In the genomic region with DNA sequence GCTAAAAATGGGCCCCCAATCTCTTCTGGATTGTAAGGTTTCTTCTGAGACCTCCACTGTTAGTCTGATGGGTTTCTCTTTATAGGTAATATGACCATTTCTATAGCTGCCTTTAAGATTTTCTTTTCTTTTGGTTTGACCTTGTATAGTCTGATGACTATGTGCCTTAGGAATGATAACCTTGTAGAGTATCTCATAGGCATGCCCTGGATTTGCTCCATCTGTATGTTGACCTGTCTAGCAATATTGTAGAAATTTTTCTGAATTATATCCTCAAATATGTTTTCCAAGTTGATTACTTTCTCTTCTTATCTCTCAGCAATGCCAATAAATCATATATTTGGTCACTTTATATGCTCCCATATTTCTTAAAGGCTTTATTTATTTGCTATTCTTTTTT, we compare ENCODE assay signal across 34 cellular contexts.
"Had no signal": no experiment of that assay in that cellular context is flagged by ENCODE, and none has a peak within 500 bp of the region (broad histone marks: within the 10 kb centered on the region; RNA-seq: fewer than 3 reads in every experiment).

No MANE protein-coding gene starts in this region.

- H3K27ac Mint-ChIP-seq: activated B cell treated with CpG ODN at 0.5 μM for 24 hours; activated CD8-positive, alpha-beta T cell treated with anti-CD3 and anti-CD28 coated beads for 36 hours; activated naive CD4-positive, alpha-beta T cell treated with anti-CD3 and anti-CD28 coated beads for 36 hours; activated naive CD4-positive, alpha-beta T cell treated with anti-CD3 and anti-CD28 coated beads, Interleukin-2, amount 50 U/mL, for 24 hours; activated naive CD8-positive, alpha-beta T cell treated with anti-CD3 and anti-CD28 coated beads for 36 hours; activated naive CD8-positive, alpha-beta T cell treated with anti-CD3 and anti-CD28 coated beads, Interleukin-2, amount 50 U/mL, for 24 hours; activated T-helper 1 cell treated with anti-CD3 and anti-CD28 coated beads, Interleukin-12 subunit alpha, Interleukin-12 subunit beta, Interleukin-2, Interleukin-4 antibody, amounts not matched to agents 30 ng/mL and 10 ng/mL and 1 ng/mL, durations not matched to agents 14 hours and 24 hours and 36 hours; activated T-helper 2 cell treated with anti-CD3 and anti-CD28 coated beads, Interferon-gamma antibody, Interleukin-2, Interleukin-4, amounts not matched to agents 10 μg/mL and 5 μg/mL and 100 μg/mL, durations not matched to agents 14 hours and 24 hours and 36 hours; brain; effector memory CD8-positive, alpha-beta T cell; T-helper 2 cell treated with Interferon-gamma antibody and Interleukin-4, amounts not matched to agents 5 μg/mL and 100 μg/mL, for 36 hours had no signal

- H3K36me3 ChIP-seq: adrenal gland, esophagus muscularis mucosa, gastrocnemius medialis, heart right ventricle, WERI-Rb-1 had no signal

- H3K27ac ChIP-seq: adrenal gland, esophagus muscularis mucosa, foreskin keratinocyte, gastrocnemius medialis, heart right ventricle, hepatocyte, WERI-Rb-1 had no signal

- H3K27me3 Mint-ChIP-seq: activated B cell treated with CpG ODN at 0.5 μM for 24 hours; activated CD8-positive, alpha-beta T cell treated with anti-CD3 and anti-CD28 coated beads for 36 hours; activated naive CD4-positive, alpha-beta T cell treated with anti-CD3 and anti-CD28 coated beads, Interleukin-2, amount 50 U/mL, for 24 hours; activated naive CD8-positive, alpha-beta T cell treated with anti-CD3 and anti-CD28 coated beads for 36 hours; activated naive CD8-positive, alpha-beta T cell treated with anti-CD3 and anti-CD28 coated beads, Interleukin-2, amount 50 U/mL, for 24 hours; central memory CD8-positive, alpha-beta T cell; effector memory CD8-positive, alpha-beta T cell had no signal

- DNase-seq: activated B cell treated with CpG ODN at 0.5 μM for 24 hours; activated CD4-positive, alpha-beta T cell treated with anti-CD3 and anti-CD28 coated beads for 48 hours; activated CD4-positive, alpha-beta T cell treated with anti-CD3 and anti-CD28 coated beads, Interleukin-2, amount 50 U/mL, for 1 hour; activated CD4-positive, alpha-beta T cell treated with anti-CD3 and anti-CD28 coated beads, Interleukin-2, amount 50 U/mL, for 48 hours; activated CD8-positive, alpha-beta memory T cell treated with anti-CD3 and anti-CD28 coated beads for 24 hours; activated CD8-positive, alpha-beta T cell treated with anti-CD3 and anti-CD28 coated beads for 36 hours; activated effector memory CD4-positive, alpha-beta T cell treated with anti-CD3 and anti-CD28 coated beads, Interleukin-2, amount 50 U/mL, for 16 hours; activated naive CD4-positive, alpha-beta T cell treated with anti-CD3 and anti-CD28 coated beads for 36 hours; activated naive CD8-positive, alpha-beta T cell treated with anti-CD3 and anti-CD28 coated beads for 36 hours; activated naive CD8-positive, alpha-beta T cell treated with anti-CD3 and anti-CD28 coated beads, Interleukin-2, amount 50 U/mL, for 24 hours; activated T-cell treated with anti-CD3 and anti-CD28 coated beads, Interleukin-2, amount 50 U/mL, for 48 hours; adrenal gland; amygdala; aorta; cortex of kidney; dermis blood vessel endothelial cell; effector CD4-positive, alpha-beta T cell; effector memory CD8-positive, alpha-beta T cell; erythroblast; gastrocnemius medialis; glutamatergic neuron; heart right ventricle; T1000; WERI-Rb-1 had no signal

- H3K4me3 Mint-ChIP-seq: activated B cell treated with CpG ODN at 0.5 μM for 24 hours; activated CD8-positive, alpha-beta T cell treated with anti-CD3 and anti-CD28 coated beads for 36 hours; activated naive CD4-positive, alpha-beta T cell treated with anti-CD3 and anti-CD28 coated beads for 36 hours; activated naive CD4-positive, alpha-beta T cell treated with anti-CD3 and anti-CD28 coated beads, Interleukin-2, amount 50 U/mL, for 24 hours; activated naive CD8-positive, alpha-beta T cell treated with anti-CD3 and anti-CD28 coated beads for 36 hours; activated naive CD8-positive, alpha-beta T cell treated with anti-CD3 and anti-CD28 coated beads, Interleukin-2, amount 50 U/mL, for 24 hours; activated T-helper 1 cell treated with anti-CD3 and anti-CD28 coated beads, Interleukin-12 subunit alpha, Interleukin-12 subunit beta, Interleukin-2, Interleukin-4 antibody, amounts not matched to agents 30 ng/mL and 10 ng/mL and 1 ng/mL, durations not matched to agents 14 hours and 24 hours and 36 hours; brain; central memory CD8-positive, alpha-beta T cell; effector memory CD8-positive, alpha-beta T cell; T-helper 2 cell treated with Interferon-gamma antibody and Interleukin-4, amounts not matched to agents 5 μg/mL and 100 μg/mL, for 36 hours had no signal

- H3K27me3 ChIP-seq: adrenal gland, esophagus muscularis mucosa, foreskin keratinocyte, gastrocnemius medialis, heart right ventricle, hepatocyte had no signal

- H3K4me3 ChIP-seq: adrenal gland, esophagus muscularis mucosa, gastrocnemius medialis, heart right ventricle, hepatocyte had no signal

- H3K36me3 Mint-ChIP-seq: activated naive CD4-positive, alpha-beta T cell treated with anti-CD3 and anti-CD28 coated beads, Interleukin-2, amount 50 U/mL, for 24 hours; activated naive CD8-positive, alpha-beta T cell treated with anti-CD3 and anti-CD28 coated beads for 36 hours had no signal

- ATAC-seq: activated CD4-positive, CD25-positive, alpha-beta regulatory T cell treated with anti-CD3 and anti-CD28 coated beads, Interleukin-2, amount 50 U/mL, for 24 hours; activated CD8-positive, alpha-beta T cell treated with anti-CD3 and anti-CD28 coated beads for 36 hours; activated naive CD8-positive, alpha-beta T cell treated with anti-CD3 and anti-CD28 coated beads, Interleukin-2, amount 50 U/mL, for 24 hours; effector memory CD8-positive, alpha-beta T cell; foreskin keratinocyte; gastrocnemius medialis; heart right ventricle had no signal

- H3K4me1 Mint-ChIP-seq: activated B cell treated with CpG ODN at 0.5 μM for 24 hours; activated naive CD4-positive, alpha-beta T cell treated with anti-CD3 and anti-CD28 coated beads, Interleukin-2, amount 50 U/mL, for 24 hours; activated naive CD8-positive, alpha-beta T cell treated with anti-CD3 and anti-CD28 coated beads for 36 hours; activated naive CD8-positive, alpha-beta T cell treated with anti-CD3 and anti-CD28 coated beads, Interleukin-2, amount 50 U/mL, for 24 hours; brain; central memory CD8-positive, alpha-beta T cell had no signal
